2 cellular contexts compared by ENCODE assay signal in the genomic region with DNA sequence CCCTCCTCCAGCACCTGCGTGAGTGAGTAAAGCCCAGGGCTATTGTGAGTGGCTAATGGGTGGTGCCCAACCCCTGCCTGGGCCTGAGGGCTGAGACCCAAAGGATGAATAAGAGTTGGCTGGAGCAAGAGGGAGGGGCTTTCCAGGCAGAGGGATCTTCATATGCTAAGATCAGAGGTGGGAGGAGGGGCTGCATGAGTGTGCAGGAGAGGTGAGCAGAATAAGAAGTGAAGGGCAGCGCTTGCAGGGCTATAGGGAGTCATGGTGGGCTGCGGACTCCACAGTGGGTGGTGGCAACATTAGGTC.
TF ChIP-seq lines count a peak whose summit lies in the region.

No MANE protein-coding gene starts in this region.

TF ChIP-seq in GM12878, 131 proteins besides CTCF, POLR2A, EP300 and RAD21:
- no peak for TF ChIP-seq JUND (IDR thresholded peaks at IDR 0.05; ENCODE audit: low read depth, low read length)
- TF ChIP-seq, protein P1, sequence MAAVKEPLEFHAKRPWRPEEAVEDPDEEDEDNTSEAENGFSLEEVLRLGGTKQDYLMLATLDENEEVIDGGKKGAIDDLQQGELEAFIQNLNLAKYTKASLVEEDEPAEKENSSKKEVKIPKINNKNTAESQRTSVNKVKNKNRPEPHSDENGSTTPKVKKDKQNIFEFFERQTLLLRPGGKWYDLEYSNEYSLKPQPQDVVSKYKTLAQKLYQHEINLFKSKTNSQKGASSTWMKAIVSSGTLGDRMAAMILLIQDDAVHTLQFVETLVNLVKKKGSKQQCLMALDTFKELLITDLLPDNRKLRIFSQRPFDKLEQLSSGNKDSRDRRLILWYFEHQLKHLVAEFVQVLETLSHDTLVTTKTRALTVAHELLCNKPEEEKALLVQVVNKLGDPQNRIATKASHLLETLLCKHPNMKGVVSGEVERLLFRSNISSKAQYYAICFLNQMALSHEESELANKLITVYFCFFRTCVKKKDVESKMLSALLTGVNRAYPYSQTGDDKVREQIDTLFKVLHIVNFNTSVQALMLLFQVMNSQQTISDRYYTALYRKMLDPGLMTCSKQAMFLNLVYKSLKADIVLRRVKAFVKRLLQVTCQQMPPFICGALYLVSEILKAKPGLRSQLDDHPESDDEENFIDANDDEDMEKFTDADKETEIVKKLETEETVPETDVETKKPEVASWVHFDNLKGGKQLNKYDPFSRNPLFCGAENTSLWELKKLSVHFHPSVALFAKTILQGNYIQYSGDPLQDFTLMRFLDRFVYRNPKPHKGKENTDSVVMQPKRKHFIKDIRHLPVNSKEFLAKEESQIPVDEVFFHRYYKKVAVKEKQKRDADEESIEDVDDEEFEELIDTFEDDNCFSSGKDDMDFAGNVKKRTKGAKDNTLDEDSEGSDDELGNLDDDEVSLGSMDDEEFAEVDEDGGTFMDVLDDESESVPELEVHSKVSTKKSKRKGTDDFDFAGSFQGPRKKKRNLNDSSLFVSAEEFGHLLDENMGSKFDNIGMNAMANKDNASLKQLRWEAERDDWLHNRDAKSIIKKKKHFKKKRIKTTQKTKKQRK (IDR thresholded peaks at IDR 0.05; ENCODE audit: low read depth, low read length) = no peak

TF ChIP-seq in HepG2, 621 proteins besides CTCF, POLR2A, EP300 and RAD21:
- TF ChIP-seq ZZZ3 (CRISPR knock-in tag; IDR thresholded peaks at IDR 0.05; ENCODE audit: borderline replicate concordance) (no peak), SRY (CRISPR knock-in tag; IDR thresholded peaks at IDR 0.05) (no peak), ZNF781 (CRISPR knock-in tag; IDR thresholded peaks at IDR 0.05; ENCODE audit: borderline replicate concordance, not compliant biosample characterization) (no peak), HDAC2 (CRISPR knock-in tag; IDR thresholded peaks at IDR 0.05) (no peak), ZNF564 (CRISPR knock-in tag; IDR thresholded peaks at IDR 0.05) (no peak)
TF ChIP-seq in HepG2: peak in this region for 0.
